In genomic region chr17:50425001-50425681, GRCh38 we compare ENCODE assay signal across 8 cellular contexts. TPM values are rescaled to one million over a fixed set of nuclear protein-coding genes. Genes with fewer than 3 reads are reported as not detected.
A peak's percentile ranks its signal among the peaks of the same experiment; 100 is the strongest.
DNase-seq lines count a peak whose midpoint lies in the region; ATAC-seq and TF ChIP-seq lines count a peak whose summit lies in the region.

No MANE protein-coding gene starts in this region.

- no peak for ATAC-seq in CD8-positive, alpha-beta T cell
- no peak for ATAC-seq in left lobe of liver

- H3K4me1 ChIP-seq in CD8-positive, alpha-beta T cell (ENCODE audit: insufficient read depth, low read length): peaks cover 33% of the 10 kb centered on the region
- H3K4me1 ChIP-seq in MM.1S (ENCODE audit: low read length) (peaks cover 17% of the 10 kb centered on the region), endodermal cell (ENCODE audit: control insufficient read depth, insufficient read depth, low read length) (peaks cover 10% of the 10 kb centered on the region), neutrophil (ENCODE audit: control insufficient read depth in 1 of 2, insufficient read depth in 1 of 2, low read depth in 1 of 2, low read length in 1 of 2) (peaks cover 21 to 31% of the 10 kb centered on the region in 2 experiments)

- H3K36me3 Mint-ChIP-seq in CD8-positive, alpha-beta T cell: no peaks in the 10 kb centered on the region
- H3K36me3 Mint-ChIP-seq in endodermal cell (ENCODE audit: low read depth): peaks cover 5% of the 10 kb centered on the region

- no peak for DNase-seq in CD8-positive, alpha-beta T cell
- DNase-seq in MM.1S (no peak), endodermal cell (no peak), inferior parietal cortex (ENCODE audit: extremely low spot score) (no peak), left lobe of liver (ENCODE audit: low spot score) (no peak), occipital lobe (lab: John Stamatoyannopoulos, UW) (no peak), kidney tubule cell (ENCODE audit: low spot score) (no peak)

- CTCF ChIA-PET in CD8-positive, alpha-beta T cell (lab: Charles Lee): interaction anchor here (1.1 to 1.8 kb wide), 2 partner anchors 27 to 63 kb away, joined by 4 read pairs; no protein-coding TSS in a partner anchor

- no peaks in the 10 kb centered on the region for H3K36me3 ChIP-seq in CD8-positive, alpha-beta T cell (ENCODE audit: insufficient read depth, low read length)
- no peaks in the 10 kb centered on the region for H3K36me3 ChIP-seq in MM.1S (replicated peaks; ENCODE audit: insufficient read depth, low read length)
- H3K36me3 ChIP-seq in endodermal cell (ENCODE audit: control insufficient read depth, insufficient read depth, low read length): no peaks in the 10 kb centered on the region
- no peaks in the 10 kb centered on the region for H3K36me3 ChIP-seq in neutrophil

- H3K79me2 ChIP-seq in MM.1S (ENCODE audit: low read length): 0 out of 2 replicates have a peak, but pooled peaks cover 10% of the 10 kb centered on the region

- peak overlapping the region; percentile 52 for H3K27ac Mint-ChIP-seq in CD8-positive, alpha-beta T cell
- no peak overlapping the region for H3K27ac Mint-ChIP-seq in endodermal cell

- no peaks in the 10 kb centered on the region for H3K27me3 Mint-ChIP-seq in CD8-positive, alpha-beta T cell (ENCODE audit: low read depth)
- H3K27me3 Mint-ChIP-seq in endodermal cell (ENCODE audit: insufficient read depth): peaks cover 5% of the 10 kb centered on the region

- H4K20me1 ChIP-seq in MM.1S (ENCODE audit: insufficient read depth, low read length): no peaks in the 10 kb centered on the region

- H3K9ac ChIP-seq in MM.1S (ENCODE audit: low read length) (peak overlapping the region; percentile 48; the same call in 1 of the 2 replicates), endodermal cell (ENCODE audit: extremely low read depth, low read length, poor library complexity, severe bottlenecking) (no peak overlapping the region)

- H3F3A ChIP-seq in MM.1S (ENCODE audit: insufficient read depth, low read length): peaks cover 13% of the 10 kb centered on the region

- POLR2A ChIA-PET in CD8-positive, alpha-beta T cell (lab: Charles Lee): interaction anchor here (2.9 kb wide), 1 partner anchor 28 kb away, joined by 17 read pairs; the partner anchor contains the start of gene LRRC59

- no peak for TF ChIP-seq CTCF in CD8-positive, alpha-beta T cell (IDR thresholded peaks at IDR 0.05)
- TF ChIP-seq CTCF in MM.1S (IDR thresholded peaks at IDR 0.05; ENCODE audit: low read length): no peak
- no peak for TF ChIP-seq CTCF in endodermal cell (conservative IDR thresholded peaks at IDR 0.05)
- no peak for TF ChIP-seq CTCF in neutrophil (IDR thresholded peaks at IDR 0.05)

- H3K27me3 ChIP-seq in CD8-positive, alpha-beta T cell (ENCODE audit: insufficient read depth, low read length): no peaks in the 10 kb centered on the region
- H3K27me3 ChIP-seq in MM.1S (replicated peaks; ENCODE audit: insufficient read depth, low read length) (no peaks in the 10 kb centered on the region), endodermal cell (ENCODE audit: control insufficient read depth, insufficient read depth, low read length, poor library complexity, severe bottlenecking) (no peaks in the 10 kb centered on the region), neutrophil (no peaks in the 10 kb centered on the region)

- peak overlapping the region; percentile 93 for H2AFZ ChIP-seq in MM.1S (ENCODE audit: low read length)

- H3K27ac ChIP-seq in CD8-positive, alpha-beta T cell (ENCODE audit: low read depth, low read length): peak overlapping the region; percentile 21
- H3K27ac ChIP-seq in MM.1S (ENCODE audit: low read length): no peak overlapping the region
- H3K27ac ChIP-seq in endodermal cell (ENCODE audit: low read depth, low read length): peak overlapping the region; percentile 29
- H3K27ac ChIP-seq in neutrophil: no peak overlapping the region

- intact Hi-C loops in CD8-positive, alpha-beta T cell (cut with DNase I, micrococcal nuclease): loop anchor here in 1 of 2 experiments (5.0 to 10.0 kb wide), 2 partner anchors 50 to 442 kb away; partner anchors contain the start of genes EME1, MRPL27 and TOB1

- WGBS in endodermal cell (ENCODE audit: insufficient coverage in 1 of 2, insufficient read length in 1 of 2), 2 experiments: 93 to 100% methylated on average over 4 to 8 of the region's 8 CpGs

- H3K4me1 Mint-ChIP-seq in CD8-positive, alpha-beta T cell (ENCODE audit: low read depth): peaks cover 39% of the 10 kb centered on the region
- H3K4me1 Mint-ChIP-seq in endodermal cell: peaks cover 18% of the 10 kb centered on the region

- no peaks in the 10 kb centered on the region for H3K9me3 ChIP-seq in CD8-positive, alpha-beta T cell (ENCODE audit: low read length)
- H3K9me3 ChIP-seq in MM.1S (replicated peaks; ENCODE audit: insufficient read depth, low read length) (no peaks in the 10 kb centered on the region), endodermal cell (ENCODE audit: control insufficient read depth, low read length) (peaks cover 7% of the 10 kb centered on the region), neutrophil (no peaks in the 10 kb centered on the region)

- no peaks in the 10 kb centered on the region for H3K9me3 Mint-ChIP-seq in CD8-positive, alpha-beta T cell
- peaks cover 15% of the 10 kb centered on the region for H3K9me3 Mint-ChIP-seq in endodermal cell

- H3K9me2 ChIP-seq in MM.1S (replicated peaks; ENCODE audit: insufficient read depth, low read length): no peaks in the 10 kb centered on the region

- peak overlapping the region; percentile 90 for H3K4me2 ChIP-seq in MM.1S (ENCODE audit: low read depth, low read length)

- H3K4me3 Mint-ChIP-seq in CD8-positive, alpha-beta T cell: peak overlapping the region; percentile 87
- H3K4me3 Mint-ChIP-seq in endodermal cell: peak overlapping the region; percentile 70

- H3K4me3 ChIP-seq in CD8-positive, alpha-beta T cell (ENCODE audit: low read depth, low read length): peak overlapping the region; percentile 77
- H3K4me3 ChIP-seq in MM.1S (ENCODE audit: low read length): peak overlapping the region; percentile 66
- peak overlapping the region; percentile 66 for H3K4me3 ChIP-seq in endodermal cell (ENCODE audit: low read length)
- peak overlapping the region; percentile 58 to 83 for H3K4me3 ChIP-seq in neutrophil (ENCODE audit: low read depth in 1 of 2, low read length in 1 of 2)

RNA-seq across cellular contexts. Expression of gene ACSF2, which starts 0.9 kb away (rescaled TPM):
- 10 to 100 TPM; 12.5 to 12.9 TPM for total RNA-seq in CD8-positive, alpha-beta T cell
- total RNA-seq in endodermal cell (10 to 100 TPM; 61.7 to 76.5 TPM), left lobe of liver (56.1 TPM), occipital lobe (1.9 TPM)
- 35.1 TPM for polyA plus RNA-seq in endodermal cell (2013, experiment 1 of 2)
- polyA plus RNA-seq in endodermal cell (2013, experiment 2 of 2): 33.2 TPM

RNA-seq across cellular contexts. Expression of gene LRRC59, which starts 27.8 kb away (rescaled TPM):
- total RNA-seq in CD8-positive, alpha-beta T cell: 10 to 100 TPM; 59.1 to 59.9 TPM
- total RNA-seq in endodermal cell: 10 to 100 TPM; 87.9 to 98.2 TPM
- 79.9 TPM for polyA plus RNA-seq in endodermal cell (2013, experiment 1 of 2)
- 86.0 TPM for polyA plus RNA-seq in endodermal cell (2013, experiment 2 of 2)
- 47.3 TPM for total RNA-seq in left lobe of liver
- 45.7 TPM for total RNA-seq in occipital lobe

RNA-seq across cellular contexts. Expression of gene CHAD, which starts 43.5 kb away (rescaled TPM):
- total RNA-seq in CD8-positive, alpha-beta T cell: not detected
- under 1 TPM in 1 of 2 donors, not detected in 1; 0.15 TPM for total RNA-seq in endodermal cell
- polyA plus RNA-seq in endodermal cell (2013, experiment 1 of 2): not detected
- 0.17 TPM for polyA plus RNA-seq in endodermal cell (2013, experiment 2 of 2)
- 12.4 TPM for total RNA-seq in left lobe of liver
- total RNA-seq in occipital lobe: not detected

RNA-seq across cellular contexts. Expression of gene EME1, which starts 52.1 kb away (rescaled TPM):
- under 1 TPM; 0.53 to 0.60 TPM for total RNA-seq in CD8-positive, alpha-beta T cell
- 10 to 100 TPM; 14.1 to 26.8 TPM for total RNA-seq in endodermal cell
- 26.3 TPM for polyA plus RNA-seq in endodermal cell (2013, experiment 1 of 2)
- 24.8 TPM for polyA plus RNA-seq in endodermal cell (2013, experiment 2 of 2)
- total RNA-seq in left lobe of liver: 0.13 TPM
- 1.4 TPM for total RNA-seq in occipital lobe

RNA-seq across cellular contexts. Expression of gene MRPL27, which starts 52.2 kb away (rescaled TPM):
- total RNA-seq in CD8-positive, alpha-beta T cell: 10 to 100 TPM; 28.6 to 30.8 TPM
- total RNA-seq in endodermal cell: 10 to 100 TPM; 70.9 to 76.7 TPM
- polyA plus RNA-seq in endodermal cell (2013, experiment 1 of 2): 69.7 TPM
- polyA plus RNA-seq in endodermal cell (2013, experiment 2 of 2): 62.0 TPM
- total RNA-seq in left lobe of liver: 38.9 TPM
- 30.3 TPM for total RNA-seq in occipital lobe

Comparison
In these comparisons a context has a peak if more than half of its experiments do, and no peak if none do; other contexts are left out.
1. H3K27ac ChIP-seq: peak in CD8-positive, alpha-beta T cell (single experiment) and endodermal cell (single experiment); none in MM.1S (single experiment) and neutrophil (single experiment).
2. RNA of gene CHAD, which starts 43.5 kb away (total RNA-seq): 12.4 TPM in left lobe of liver (single experiment); 0.15 TPM in endodermal cell, not detected in CD8-positive, alpha-beta T cell and not detected in occipital lobe (single experiment); every median in the first group is over 10 times any median in the second.
3. Peak in every context shown above with its lines, with median percentiles within 50 percentile points of each other: H3K4me3 ChIP-seq.